9 cellular contexts compared by ENCODE assay signal in the genomic region with DNA sequence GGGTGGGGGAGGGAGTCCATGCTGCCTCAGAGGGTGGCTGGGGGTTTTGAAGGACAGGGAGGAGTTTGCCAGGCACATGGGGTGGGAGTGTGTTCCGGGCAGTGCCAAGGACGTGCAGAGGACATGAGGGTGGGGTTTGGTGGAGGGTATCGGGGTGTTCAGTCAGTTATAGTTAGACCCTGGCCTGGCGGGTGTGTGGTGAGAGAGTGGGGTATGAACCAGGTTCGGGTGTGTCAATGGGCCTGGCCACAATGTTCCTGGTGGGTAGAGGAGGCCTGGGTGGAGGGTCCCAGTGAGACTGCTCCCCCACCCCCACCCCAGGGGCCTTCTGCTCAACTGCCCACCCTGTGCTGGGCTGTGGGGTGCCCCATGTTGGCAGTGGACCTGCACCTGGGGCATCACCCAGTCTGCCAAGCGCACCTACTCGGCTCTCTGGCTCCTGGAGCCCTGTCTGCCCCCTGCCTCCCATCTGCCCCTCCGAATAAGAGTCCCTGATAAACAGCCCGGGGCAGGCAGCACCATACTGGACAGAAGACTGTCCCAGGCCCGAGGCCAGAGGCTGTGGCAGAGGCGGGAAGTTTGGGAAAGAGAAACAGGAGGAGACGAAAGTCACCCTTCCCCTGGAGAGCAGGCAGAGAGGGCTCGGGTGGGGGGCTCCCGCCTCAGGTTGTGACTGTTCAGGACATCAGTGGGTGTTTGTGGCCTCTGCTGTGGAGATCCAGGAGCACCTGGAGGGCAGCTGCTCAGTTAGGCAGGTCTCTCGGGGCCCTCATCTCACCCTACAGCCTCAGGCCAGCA. TPM values are rescaled to one million over a fixed set of nuclear protein-coding genes. Genes with fewer than 3 reads are reported as not detected.
A peak's percentile ranks its signal among the peaks of the same experiment; 100 is the strongest.
DNase-seq lines count a peak whose midpoint lies in the region; ATAC-seq and TF ChIP-seq lines count a peak whose summit lies in the region.
"Had no signal": no experiment of that assay in that cellular context is flagged by ENCODE, and none has a peak within 500 bp of the region (broad histone marks: within the 10 kb centered on the region; RNA-seq: fewer than 3 reads in every experiment).

No MANE protein-coding gene starts in this region.

- H3K36me3 Mint-ChIP-seq in activated naive CD8-positive, alpha-beta T cell, result peaks cover 4% of the 10 kb centered on the region

- peak; percentile 26 to 35 for DNase-seq in activated CD4-positive, alpha-beta T cell treated with anti-CD3 and anti-CD28 coated beads for 4 hours
- DNase-seq in activated CD4-positive, alpha-beta T cell treated with anti-CD3 and anti-CD28 coated beads, Interleukin-2, amount 50 U/mL, for 4 hours, result no peak
- DNase-seq in lower lobe of right lung (peak; percentile 50), thoracic aorta (ENCODE audit: low spot score) (peak; percentile 1), nucleus accumbens (lab: John Stamatoyannopoulos, UW) (no peak), NCI-H345 treated with DMSO at 0.1 percent for 48 hours (lab: John Stamatoyannopoulos, UW; ENCODE audit: unreplicated experiment) (no peak)

- no peaks in the 10 kb centered on the region for H3K9me3 Mint-ChIP-seq in activated naive CD8-positive, alpha-beta T cell (ENCODE audit: low read depth)

- TF ChIP-seq CTCF in lower lobe of right lung (IDR thresholded peaks at IDR 0.05) (no peak), thoracic aorta (IDR thresholded peaks at IDR 0.05) (no peak)

- H3K27ac Mint-ChIP-seq in activated naive CD8-positive, alpha-beta T cell, result peak overlapping the region; percentile 77

- H3K9me3 ChIP-seq in lower lobe of right lung (no peaks in the 10 kb centered on the region), thoracic aorta (no peaks in the 10 kb centered on the region)

- H3K4me3 ChIP-seq in lower lobe of right lung (peak overlapping the region; percentile 95), thoracic aorta (peak overlapping the region; percentile 93)

- peaks cover 23% of the 10 kb centered on the region for H3K4me1 Mint-ChIP-seq in activated naive CD8-positive, alpha-beta T cell (ENCODE audit: low read depth)

- intact Hi-C loops in lower lobe of right lung (cut with DNase I), result no loop called here

- H3K27me3 ChIP-seq in lower lobe of right lung (ENCODE audit: low read depth), result no peaks in the 10 kb centered on the region
- no peaks in the 10 kb centered on the region for H3K27me3 ChIP-seq in thoracic aorta (replicated peaks; ENCODE audit: insufficient read depth)

- peak overlapping the region; percentile 91 for H3K4me3 Mint-ChIP-seq in activated naive CD8-positive, alpha-beta T cell

- no peaks in the 10 kb centered on the region for H3K27me3 Mint-ChIP-seq in activated naive CD8-positive, alpha-beta T cell

- H3K27ac ChIP-seq in lower lobe of right lung (peak overlapping the region; percentile 90), thoracic aorta (peak overlapping the region; percentile 38 to 47)

- no peak for ATAC-seq in lower lobe of right lung
- no peak for ATAC-seq in thoracic aorta (ENCODE audit: insufficient number of reproducible peaks, low FRiP score, low read depth)
- ATAC-seq in GM19035 (IDR thresholded peaks at IDR 0.05; ENCODE audit: unreplicated experiment), result no peak
- ATAC-seq: activated CD4-positive, CD25-positive, alpha-beta regulatory T cell treated with anti-CD3 and anti-CD28 coated beads, Interleukin-2, amount 50 U/mL, for 24 hours had no signal

- H3K4me1 ChIP-seq in lower lobe of right lung, result peaks cover 68% of the 10 kb centered on the region
- peaks cover 33 to 53% of the 10 kb centered on the region in 2 donors for H3K4me1 ChIP-seq in thoracic aorta (ENCODE audit: control insufficient read depth in 1 of 2, low read depth in 2 of 2)

- peaks cover 40% of the 10 kb centered on the region for H3K36me3 ChIP-seq in lower lobe of right lung
- H3K36me3 ChIP-seq in thoracic aorta, result peaks cover 21% of the 10 kb centered on the region

RNA-seq across cellular contexts. Expression of a gene that starts 4.1 kb away (rescaled TPM):
- total RNA-seq in lower lobe of right lung (94.7 TPM), thoracic aorta (100 to 1,000 TPM in 1 of 2 donors, 10 to 100 TPM in 1; 54.0 to 112 TPM)

RNA-seq across cellular contexts. Expression of a gene that starts 46.3 kb away (rescaled TPM):
- total RNA-seq in lower lobe of right lung, result 42.7 TPM
- total RNA-seq in thoracic aorta, result 10 to 100 TPM; 46.1 to 60.1 TPM

RNA-seq across cellular contexts. Expression of a gene that starts 46.5 kb away (rescaled TPM):
- total RNA-seq in lower lobe of right lung, result 25.9 TPM
- 10 to 100 TPM; 17.4 to 30.1 TPM for total RNA-seq in thoracic aorta

RNA-seq across cellular contexts. Expression of a gene that starts 47.9 kb away (rescaled TPM):
- 0.09 TPM for total RNA-seq in lower lobe of right lung
- total RNA-seq in thoracic aorta, result not detected

Comparison
In these comparisons a context has a peak if more than half of its experiments do, and no peak if none do; other contexts are left out.
1. DNase-seq: peak in activated CD4-positive, alpha-beta T cell treated with anti-CD3 and anti-CD28 coated beads for 4 hours (2 of 2), lower lobe of right lung (single experiment) and thoracic aorta (single experiment); none in activated CD4-positive, alpha-beta T cell treated with anti-CD3 and anti-CD28 coated beads, Interleukin-2, amount 50 U/mL, for 4 hours (0 of 2), nucleus accumbens (0 of 56) and NCI-H345 treated with DMSO at 0.1 percent for 48 hours (single experiment).